ENCODE assay signal across 12 cellular contexts in genomic region chr14:72443991-72444431, GRCh38.
DNase-seq lines count a peak whose midpoint lies in the region; ATAC-seq and TF ChIP-seq lines count a peak whose summit lies in the region.
"Had no signal": no experiment of that assay in that cellular context is flagged by ENCODE, and none has a peak within 500 bp of the region (broad histone marks: within the 10 kb centered on the region; RNA-seq: fewer than 3 reads in every experiment).

No MANE protein-coding gene starts in this region.

- ATAC-seq in GM18520 (IDR thresholded peaks at IDR 0.05; ENCODE audit: unreplicated experiment) = no peak

- TF ChIP-seq CTCF in tibial artery (IDR thresholded peaks at IDR 0.05) = no peak

- no peaks in the 10 kb centered on the region for H3K9me3 Mint-ChIP-seq in activated T-helper 1 cell treated with anti-CD3 and anti-CD28 coated beads, Interleukin-12 subunit alpha, Interleukin-12 subunit beta, Interleukin-2, Interleukin-4 antibody, amounts not matched to agents 30 ng/mL and 10 ng/mL and 1 ng/mL, durations not matched to agents 14 hours and 24 hours and 36 hours

- peaks cover 8% of the 10 kb centered on the region for H3K36me3 Mint-ChIP-seq in activated T-helper 1 cell treated with anti-CD3 and anti-CD28 coated beads, Interleukin-12 subunit alpha, Interleukin-12 subunit beta, Interleukin-2, Interleukin-4 antibody, amounts not matched to agents 30 ng/mL and 10 ng/mL and 1 ng/mL, durations not matched to agents 14 hours and 24 hours and 36 hours (ENCODE audit: low read depth)

- intact Hi-C loops in activated T-helper 1 cell treated with anti-CD3 and anti-CD28 coated beads, Interleukin-12 subunit alpha, Interleukin-12 subunit beta, Interleukin-2, Interleukin-4 antibody, amounts not matched to agents 30 ng/mL and 10 ng/mL and 1 ng/mL, durations not matched to agents 14 hours and 24 hours and 36 hours (cut with micrococcal nuclease) = loop anchor here (5.0 kb wide), 2 partner anchors 33 to 463 kb away; no protein-coding TSS in a partner anchor
- intact Hi-C loops in tibial artery (cut with DNase I; ENCODE audit: low total_unique reads) = no loop called here

- H3K27me3 Mint-ChIP-seq in activated T-helper 1 cell treated with anti-CD3 and anti-CD28 coated beads, Interleukin-12 subunit alpha, Interleukin-12 subunit beta, Interleukin-2, Interleukin-4 antibody, amounts not matched to agents 30 ng/mL and 10 ng/mL and 1 ng/mL, durations not matched to agents 14 hours and 24 hours and 36 hours (ENCODE audit: insufficient read depth) = no peaks in the 10 kb centered on the region

- DNase-seq in NOMO-1 treated with DMSO at 0.1 percent for 48 hours (lab: John Stamatoyannopoulos, UW; ENCODE audit: unreplicated experiment) (peak; percentile 63), tibial artery (no peak), NAMALWA (ENCODE audit: low spot score) (no peak), HAP-1 (ENCODE audit: low spot score in 2 of 2) (no peak)
- peak; percentile 27 for DNase-seq in activated T-helper 1 cell treated with anti-CD3 and anti-CD28 coated beads, Interleukin-12 subunit alpha, Interleukin-12 subunit beta, Interleukin-2, Interleukin-4 antibody, amounts not matched to agents 30 ng/mL and 10 ng/mL and 1 ng/mL, durations not matched to agents 14 hours and 24 hours and 36 hours (ENCODE audit: low spot score)
- DNase-seq in stimulated activated CD4-positive, alpha-beta T cell treated with anti-CD3 and anti-CD28 coated beads, Interleukin-15, amount 100 ng/mL, for 24 hours = peak; percentile 50
- DNase-seq: adrenal gland, DMS53, midbrain had no signal

- peaks cover 86% of the 10 kb centered on the region for H3K4me1 Mint-ChIP-seq in activated T-helper 1 cell treated with anti-CD3 and anti-CD28 coated beads, Interleukin-12 subunit alpha, Interleukin-12 subunit beta, Interleukin-2, Interleukin-4 antibody, amounts not matched to agents 30 ng/mL and 10 ng/mL and 1 ng/mL, durations not matched to agents 14 hours and 24 hours and 36 hours (ENCODE audit: low read depth)

- no peak overlapping the region for H3K27ac ChIP-seq in tibial artery
- H3K27ac ChIP-seq: adrenal gland, HL-60 had no signal

- in situ Hi-C loops in HAP-1 (cut with MboI; ENCODE audit: low sequenced_read_pairs) = no loop called here

- H3K36me3 ChIP-seq in tibial artery (no peaks in the 10 kb centered on the region), HAP-1 (replicated peaks) (no peaks in the 10 kb centered on the region)
- H3K36me3 ChIP-seq: adrenal gland had no signal

- H3K27me3 ChIP-seq in tibial artery (no peaks in the 10 kb centered on the region), HAP-1 (ENCODE audit: low read depth) (no peaks in the 10 kb centered on the region)
- H3K27me3 ChIP-seq: adrenal gland had no signal

- H3K4me3 Mint-ChIP-seq in activated T-helper 1 cell treated with anti-CD3 and anti-CD28 coated beads, Interleukin-12 subunit alpha, Interleukin-12 subunit beta, Interleukin-2, Interleukin-4 antibody, amounts not matched to agents 30 ng/mL and 10 ng/mL and 1 ng/mL, durations not matched to agents 14 hours and 24 hours and 36 hours = peak overlapping the region; percentile 65

- peak overlapping the region; percentile 76 for H3K27ac Mint-ChIP-seq in activated T-helper 1 cell treated with anti-CD3 and anti-CD28 coated beads, Interleukin-12 subunit alpha, Interleukin-12 subunit beta, Interleukin-2, Interleukin-4 antibody, amounts not matched to agents 30 ng/mL and 10 ng/mL and 1 ng/mL, durations not matched to agents 14 hours and 24 hours and 36 hours

- H3K9me3 ChIP-seq in tibial artery (no peaks in the 10 kb centered on the region), HAP-1 (no peaks in the 10 kb centered on the region)
- H3K9me3 ChIP-seq: adrenal gland had no signal

- H3K4me3 ChIP-seq in GM08714 (ENCODE audit: low read length) = peak overlapping the region; percentile 9; the same call in 1 of the 2 replicates
- no peak overlapping the region for H3K4me3 ChIP-seq in tibial artery
- no peak overlapping the region for H3K4me3 ChIP-seq in HAP-1
- H3K4me3 ChIP-seq: adrenal gland had no signal

- no peaks in the 10 kb centered on the region for H3K4me1 ChIP-seq in tibial artery
- no peaks in the 10 kb centered on the region for H3K4me1 ChIP-seq in HAP-1
- H3K4me1 ChIP-seq: adrenal gland had no signal

Comparison
In these comparisons a context has a peak if more than half of its experiments do, and no peak if none do; other contexts are left out.
1. DNase-seq: peak in NOMO-1 treated with DMSO at 0.1 percent for 48 hours (single experiment), activated T-helper 1 cell treated with anti-CD3 and anti-CD28 coated beads, Interleukin-12 subunit alpha, Interleukin-12 subunit beta, Interleukin-2, Interleukin-4 antibody, amounts not matched to agents 30 ng/mL and 10 ng/mL and 1 ng/mL, durations not matched to agents 14 hours and 24 hours and 36 hours (single experiment) and stimulated activated CD4-positive, alpha-beta T cell treated with anti-CD3 and anti-CD28 coated beads, Interleukin-15, amount 100 ng/mL, for 24 hours (single experiment); none in tibial artery (0 of 2), NAMALWA (single experiment) and HAP-1 (0 of 2).